Comparison of ENCODE assay signal across 8 cellular contexts in genomic region chr11:59336931-59337330, GRCh38. TPM values are rescaled to one million over a fixed set of nuclear protein-coding genes. Genes with fewer than 3 reads are reported as not detected.
"Had no signal": no experiment of that assay in that cellular context is flagged by ENCODE, and none has a peak within 500 bp of the region (broad histone marks: within the 10 kb centered on the region; RNA-seq: fewer than 3 reads in every experiment).

No MANE protein-coding gene starts in this region.

- DNase-seq: IMR-90, KBM-7, KG1 had no signal

- H3K36me3 Mint-ChIP-seq: IgD-negative memory B cell had no signal

- H3K27me3 Mint-ChIP-seq: IgD-negative memory B cell had no signal

- H3K4me3 Mint-ChIP-seq: IgD-negative memory B cell had no signal

- H3K27ac Mint-ChIP-seq: IgD-negative memory B cell had no signal

RNA-seq across cellular contexts. Expression of gene OR5AN1, which starts 21.8 kb away (rescaled TPM):
- total RNA-seq: HepG2, HT-29, HT1080, IMR-90, K562 had no signal
